9 cellular contexts compared by ENCODE assay signal in the genomic region with DNA sequence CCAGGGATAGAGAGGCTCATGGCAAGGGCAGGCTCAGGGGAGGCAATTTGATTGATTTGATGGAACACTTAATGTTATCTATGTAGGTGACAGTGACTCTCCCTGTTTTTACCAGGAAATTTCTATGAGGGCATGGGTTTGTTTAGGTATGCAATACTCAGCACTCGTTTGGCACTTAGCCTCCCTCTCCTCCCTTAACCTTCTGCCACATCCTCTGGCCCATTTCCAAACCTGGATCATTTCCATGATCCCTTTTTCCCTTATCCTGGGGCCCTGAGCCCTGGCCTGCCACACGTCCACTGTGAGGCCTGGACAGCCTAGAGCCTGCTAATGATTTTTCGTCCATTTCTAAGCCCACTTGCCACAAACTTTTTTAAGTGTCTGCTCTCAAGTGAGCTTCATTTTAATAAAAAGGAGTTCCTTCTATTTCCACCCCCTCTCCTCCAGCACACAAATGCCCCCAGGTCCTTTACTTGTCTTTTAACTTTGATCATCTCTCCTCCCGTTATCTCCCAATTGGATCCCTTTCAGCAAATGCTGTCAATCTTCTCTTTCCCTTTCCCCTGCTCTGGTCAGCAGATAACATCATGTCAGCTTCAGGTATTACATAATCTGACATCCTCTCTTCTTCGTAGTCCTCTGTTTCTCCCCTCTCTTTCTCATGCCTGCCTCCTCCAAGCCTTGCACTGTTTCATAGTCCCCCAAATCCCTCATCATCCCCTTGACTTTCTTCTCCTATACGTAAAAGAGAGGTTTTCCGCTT. TPM values are rescaled to one million over a fixed set of nuclear protein-coding genes. Genes with fewer than 3 reads are reported as not detected.
DNase-seq lines count a peak whose midpoint lies in the region; ATAC-seq, FAIRE-seq and TF ChIP-seq lines count a peak whose summit lies in the region.
"Had no signal": no experiment of that assay in that cellular context is flagged by ENCODE, and none has a peak within 500 bp of the region (broad histone marks: within the 10 kb centered on the region; RNA-seq: fewer than 3 reads in every experiment).

No MANE protein-coding gene starts in this region.

- H3K4me3 ChIP-seq in fibroblast of villous mesenchyme (ENCODE audit: low read depth, low read length) (no peak overlapping the region), smooth muscle cell (no peak overlapping the region)

- no peaks in the 10 kb centered on the region for H3K79me2 ChIP-seq in smooth muscle cell (ENCODE audit: low read depth)

- ATAC-seq in naive thymus-derived CD8-positive, alpha-beta T cell, result no peak
- ATAC-seq in GM18861 (IDR thresholded peaks at IDR 0.05; ENCODE audit: unreplicated experiment), result no peak

- H3K9me3 Mint-ChIP-seq in HFFc6, result no peaks in the 10 kb centered on the region
- no peaks in the 10 kb centered on the region for H3K9me3 Mint-ChIP-seq in naive thymus-derived CD8-positive, alpha-beta T cell

- H3K27ac ChIP-seq in smooth muscle cell (ENCODE audit: low read depth), result no peak overlapping the region

- peaks cover 25% of the 10 kb centered on the region for H3K4me1 ChIP-seq in smooth muscle cell (ENCODE audit: low read depth)

- peak overlapping the region; percentile 18 for H3K4me2 ChIP-seq in smooth muscle cell

- H3K36me3 Mint-ChIP-seq in HFFc6 (ENCODE audit: low read depth), result no peaks in the 10 kb centered on the region
- H3K36me3 Mint-ChIP-seq in naive thymus-derived CD8-positive, alpha-beta T cell, result no peaks in the 10 kb centered on the region

- DNase-seq in HT-29 (ENCODE audit: low spot score) (peak; percentile 46), RCC 7860 (ENCODE audit: low spot score) (peak; percentile 66), fibroblast of villous mesenchyme (ENCODE audit: low read depth) (peak; percentile 59), smooth muscle cell (lab: John Stamatoyannopoulos, UW; ENCODE audit: unreplicated experiment) (no peak), foreskin melanocyte (no peak), HFFc6 (no peak)
- DNase-seq in naive thymus-derived CD8-positive, alpha-beta T cell, result no peak
- DNase-seq: NCI-H526 treated with DMSO at 0.1 percent for 48 hours had no signal

- peaks cover 14% of the 10 kb centered on the region for H3F3A ChIP-seq in smooth muscle cell (ENCODE audit: low read depth)

- H3K27me3 Mint-ChIP-seq in HFFc6 (ENCODE audit: insufficient read depth), result no peaks in the 10 kb centered on the region
- H3K27me3 Mint-ChIP-seq in naive thymus-derived CD8-positive, alpha-beta T cell, result no peaks in the 10 kb centered on the region

- TF ChIP-seq CTCF in fibroblast of villous mesenchyme (IDR thresholded peaks at IDR 0.05; ENCODE audit: insufficient read depth, low read depth, low read length) (no peak), smooth muscle cell (IDR thresholded peaks at IDR 0.05; ENCODE audit: borderline replicate concordance, insufficient read depth, poor library complexity, severe bottlenecking) (no peak), HFFc6 (IDR thresholded peaks at IDR 0.05) (no peak)

- H3K4me1 Mint-ChIP-seq in HFFc6 (ENCODE audit: low read depth), result no peaks in the 10 kb centered on the region; the same call in 1 of the 2 replicates
- H3K4me1 Mint-ChIP-seq in naive thymus-derived CD8-positive, alpha-beta T cell, result no peaks in the 10 kb centered on the region

- H3K27me3 ChIP-seq in smooth muscle cell (ENCODE audit: low read depth), result no peaks in the 10 kb centered on the region

- H4K20me1 ChIP-seq in smooth muscle cell (ENCODE audit: low read depth), result no peaks in the 10 kb centered on the region

- H3K36me3 ChIP-seq in smooth muscle cell (ENCODE audit: low read depth), result no peaks in the 10 kb centered on the region

- H3K9ac ChIP-seq in smooth muscle cell (ENCODE audit: low read depth), result no peak overlapping the region

- no peak overlapping the region for H2AFZ ChIP-seq in smooth muscle cell (ENCODE audit: low read depth)

- POLR2A ChIA-PET in naive thymus-derived CD8-positive, alpha-beta T cell (lab: Charles Lee), result no interaction called here

- 42% methylated on average over 7 of the region's 7 CpGs for WGBS in smooth muscle cell (ENCODE audit: low lambda C conversion rate)

- H3K4me3 Mint-ChIP-seq in HFFc6, result no peak overlapping the region
- no peak overlapping the region for H3K4me3 Mint-ChIP-seq in naive thymus-derived CD8-positive, alpha-beta T cell

- no peaks in the 10 kb centered on the region for H3K9me3 ChIP-seq in smooth muscle cell (replicated peaks; ENCODE audit: low read depth)

- peak; percentile 75 for FAIRE-seq in RCC 7860 (lab: Jason Lieb, UNC)

- no peak overlapping the region for H3K27ac Mint-ChIP-seq in HFFc6
- no peak overlapping the region for H3K27ac Mint-ChIP-seq in naive thymus-derived CD8-positive, alpha-beta T cell

RNA-seq across cellular contexts. Expression of gene GADD45A, which starts 37.8 kb away (rescaled TPM):
- 121 and 129 TPM in 2 replicates for total RNA-seq in HT-29 (2014; rRNA removed; shearing (Covaris generic))
- total RNA-seq in fibroblast of villous mesenchyme (54.8 and 60.2 TPM in 2 replicates), smooth muscle cell (130 and 141 TPM in 2 replicates)
- polyA plus RNA-seq in smooth muscle cell, result 205 and 250 TPM in 2 replicates
- 10 to 100 TPM; 80.3 to 93.2 (median 83.8) TPM for total RNA-seq in HFFc6 (2021; fragmentation: NEBNext Ultra II Directional; extraction: Animal tissue kit (Norgen Biotek cat#: 25700))
- 10 to 100 TPM; 19.0 to 19.5 TPM for total RNA-seq in naive thymus-derived CD8-positive, alpha-beta T cell
- 10 to 100 TPM in 1 of 3 donors, 1 to 10 TPM in 2; 4.1 to 13.0 (median 5.7) TPM for polyA plus RNA-seq in naive thymus-derived CD8-positive, alpha-beta T cell

Comparison
In these comparisons a context has a peak if more than half of its experiments do, and no peak if none do; other contexts are left out.
1. DNase-seq: peak in HT-29 (single experiment), RCC 7860 (single experiment) and fibroblast of villous mesenchyme (single experiment); none in smooth muscle cell (single experiment), foreskin melanocyte (single experiment), HFFc6 (single experiment) and naive thymus-derived CD8-positive, alpha-beta T cell (0 of 10).